ENCODE assay signal across 8 cellular contexts in the genomic region with DNA sequence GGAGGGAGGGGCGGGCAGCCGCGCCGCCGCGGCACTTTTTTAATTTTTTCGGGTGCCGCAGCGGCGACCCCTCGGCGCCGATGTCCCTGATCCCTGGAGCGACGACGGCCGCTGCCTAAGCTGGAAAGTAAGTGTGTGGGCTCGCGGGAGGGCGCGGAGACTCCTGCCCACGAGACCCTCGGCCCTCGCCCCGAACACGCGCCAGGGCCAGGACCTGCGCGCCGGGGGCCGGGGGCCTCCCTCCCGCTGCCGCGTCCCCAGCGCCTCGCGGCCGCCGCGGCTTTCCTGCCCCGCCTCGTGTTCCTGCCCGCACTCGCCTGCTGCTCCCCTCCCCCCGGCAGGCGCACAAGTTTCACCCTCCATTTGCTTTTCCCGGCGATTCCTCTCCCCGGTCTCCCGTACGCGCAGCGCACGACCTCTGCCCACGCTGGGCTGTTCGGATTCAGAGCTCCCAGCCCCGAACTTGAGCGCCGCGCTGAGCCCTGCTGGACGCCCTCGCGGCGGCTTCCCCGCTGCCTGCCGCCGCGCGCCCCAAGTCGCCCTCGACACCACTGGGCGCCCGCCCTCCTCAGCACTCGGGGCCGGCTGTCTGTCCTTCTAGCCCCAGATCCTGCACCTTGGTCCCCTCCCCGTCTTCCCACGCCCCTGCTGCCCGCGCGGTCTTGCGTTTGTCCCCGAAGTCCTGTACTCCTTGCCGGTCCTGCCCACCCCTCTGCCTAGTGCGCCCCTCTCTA. TPM values are rescaled to one million over a fixed set of nuclear protein-coding genes. Genes with fewer than 3 reads are reported as not detected.
A peak's percentile ranks its signal among the peaks of the same experiment; 100 is the strongest.
DNase-seq lines count a peak whose midpoint lies in the region; ATAC-seq, FAIRE-seq and TF ChIP-seq lines count a peak whose summit lies in the region.

No MANE protein-coding gene starts in this region.

- H3K9me3 ChIP-seq in WERI-Rb-1 (ENCODE audit: severe bottlenecking) (no peaks in the 10 kb centered on the region), kidney (ENCODE audit: control insufficient read depth in 1 of 2, low read length in 2 of 2) (no peaks in the 10 kb centered on the region)

- no peak for TF ChIP-seq POLR2A in GM12891 (IDR thresholded peaks at IDR 0.05; ENCODE audit: low read depth, low read length)

- TF ChIP-seq CTCF in WERI-Rb-1 (IDR thresholded peaks at IDR 0.05; ENCODE audit: low read depth, low read length), result peak; percentile 4; the same call in 1 of the 2 replicates
- TF ChIP-seq CTCF in cardiac fibroblast (IDR thresholded peaks at IDR 0.05; ENCODE audit: low read depth, low read length), result peak; percentile 0
- TF ChIP-seq CTCF in kidney (IDR thresholded peaks at IDR 0.05; ENCODE audit: borderline replicate concordance, extremely low read depth, insufficient read depth), result no peak

- peak overlapping the region; percentile 62 for H3K4me3 ChIP-seq in WERI-Rb-1 (ENCODE audit: low read depth, low read length)
- H3K4me3 ChIP-seq in cardiac fibroblast (replicated peaks in 1 of 2; ENCODE audit: low read depth in 2 of 2, low read length in 2 of 2), result peak overlapping the region; percentile 92 to 93
- peak overlapping the region; percentile 91 to 94 for H3K4me3 ChIP-seq in kidney (ENCODE audit: low read length in 2 of 2)

- peak overlapping the region; percentile 74 to 75 for H3K9ac ChIP-seq in kidney (ENCODE audit: low read length in 2 of 2)

- FAIRE-seq in GM12891 (lab: Jason Lieb, UNC), result no peak
- no peak for FAIRE-seq in kidney (lab: Jason Lieb, UNC)

- DNase-seq in GM12891 (ENCODE audit: insufficient read length, low spot score) (peak; percentile 30), NCI-H1092 (lab: John Stamatoyannopoulos, UW) (peak; percentile 52), WERI-Rb-1 (peak; percentile 74), cardiac fibroblast (ENCODE audit: low read depth in 2 of 2) (peak; percentile 60 to 67), kidney (peak; percentile 89), cortex of kidney (lab: John Stamatoyannopoulos, UW) (no peak)
- DNase-seq in stimulated activated CD4-positive, alpha-beta T cell treated with anti-CD3 and anti-CD28 coated beads, Interleukin-12 subunit alpha, Interleukin-12 subunit beta, amount 100 ng/mL, for 48 hours (ENCODE audit: low read depth in 2 of 3, low spot score in 1 of 3), result peak in 2 of 3 donors; percentile 27 to 50

- H3K36me3 ChIP-seq in WERI-Rb-1 (peaks cover 5% of the 10 kb centered on the region), kidney (ENCODE audit: control insufficient read depth in 1 of 2, insufficient read depth in 2 of 2, low read length in 2 of 2) (no peaks in the 10 kb centered on the region)

- H3K4me1 ChIP-seq in kidney (ENCODE audit: control insufficient read depth in 1 of 2, insufficient read depth in 1 of 2, low read depth in 1 of 2, low read length in 2 of 2), result peaks cover 17 to 18% of the 10 kb centered on the region in 2 donors

- no peaks in the 10 kb centered on the region for H3K27me3 ChIP-seq in WERI-Rb-1 (ENCODE audit: insufficient read depth, low read depth, severe bottlenecking)

- H3K27ac ChIP-seq in WERI-Rb-1, result peak overlapping the region; percentile 91
- peak overlapping the region; percentile 98 to 99 for H3K27ac ChIP-seq in kidney (ENCODE audit: low read depth in 2 of 2, low read length in 2 of 2)

- peak; percentile 28 for ATAC-seq in HG02588 (IDR thresholded peaks at IDR 0.05; ENCODE audit: unreplicated experiment)

- intact Hi-C loops in kidney (cut with DNase I), result no loop called here

TF ChIP-seq in GM12891, 5 proteins besides CTCF, POLR2A, EP300 and RAD21:
- TF ChIP-seq POU2F2 (IDR thresholded peaks at IDR 0.05; ENCODE audit: low read depth, low read length), result no peak
- no peak for TF ChIP-seq PAX5 (IDR thresholded peaks at IDR 0.05; ENCODE audit: insufficient read depth, low read length, severe bottlenecking)
- no peak for TF ChIP-seq SPI1 (IDR thresholded peaks at IDR 0.05; ENCODE audit: low read depth, low read length)
- no peak for TF ChIP-seq POLR2AphosphoS5 (IDR thresholded peaks at IDR 0.05; ENCODE audit: low read depth, low read length)
- TF ChIP-seq TAF1 (IDR thresholded peaks at IDR 0.05; ENCODE audit: low read depth, low read length), result no peak

RNA-seq across cellular contexts. Expression of a gene that starts 0.5 kb away (rescaled TPM):
- 6.8 TPM for polyA plus RNA-seq in GM12891 (2012; ENCODE audit: low read depth, missing spikeins)
- 243 TPM for total RNA-seq in kidney
- polyA plus RNA-seq in kidney (ENCODE audit: insufficient read depth, low read depth, low replicate concordance), result 120 TPM

RNA-seq across cellular contexts. Expression of a gene that starts 0.7 kb away (rescaled TPM):
- polyA plus RNA-seq in GM12891 (2012; ENCODE audit: low read depth, missing spikeins), result not detected
- total RNA-seq in kidney, result 21.0 TPM
- 6.6 TPM for polyA plus RNA-seq in kidney (ENCODE audit: insufficient read depth, low read depth, low replicate concordance)
